ENCODE assay signal across 9 cellular contexts in the genomic region with DNA sequence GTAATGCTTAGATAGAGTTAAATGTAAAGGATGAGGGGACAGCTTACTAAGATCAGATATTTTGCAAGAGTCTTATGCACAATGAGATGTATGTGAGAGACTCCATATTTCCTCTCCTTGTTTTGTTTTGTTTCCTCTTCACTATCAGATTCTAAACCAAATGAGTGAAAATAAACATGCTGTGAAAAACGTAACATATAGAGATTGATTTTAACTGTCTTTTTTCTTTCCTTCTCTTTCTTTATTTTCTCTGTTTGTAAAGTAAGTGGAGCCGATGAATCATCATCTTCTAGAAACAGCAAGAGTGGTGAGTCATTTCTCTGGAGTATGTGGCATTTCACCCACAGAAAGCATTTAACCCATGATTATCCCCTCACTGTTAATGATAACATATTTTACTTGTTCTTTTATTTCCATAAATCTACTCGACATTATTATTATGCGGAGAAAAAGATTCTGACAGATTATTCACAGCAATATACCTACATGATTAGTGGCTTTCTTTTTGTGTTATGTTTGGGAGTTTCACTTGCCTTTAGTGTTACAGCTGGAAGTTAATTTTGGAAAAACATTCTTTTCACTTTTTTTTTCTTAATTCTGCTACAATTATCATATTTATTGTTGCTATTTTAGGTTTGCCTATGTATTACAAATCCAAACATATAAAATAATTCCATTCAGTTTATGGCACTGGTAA. TPM values are rescaled to one million over a fixed set of nuclear protein-coding genes. Genes with fewer than 3 reads are reported as not detected.
DNase-seq lines count a peak whose midpoint lies in the region; ATAC-seq and TF ChIP-seq lines count a peak whose summit lies in the region.
"Had no signal": no experiment of that assay in that cellular context is flagged by ENCODE, and none has a peak within 500 bp of the region (broad histone marks: within the 10 kb centered on the region; RNA-seq: fewer than 3 reads in every experiment).

No MANE protein-coding gene starts in this region.

- H4K20me1 ChIP-seq in IMR-90 (ENCODE audit: insufficient read depth, low read length), result 0 out of 2 replicates have a peak, but pooled peaks cover 6% of the 10 kb centered on the region
- H4K20me1 ChIP-seq in smooth muscle cell (ENCODE audit: low read depth), result peaks cover 21% of the 10 kb centered on the region

- H3K79me2 ChIP-seq in smooth muscle cell (ENCODE audit: low read depth), result peaks cover 35% of the 10 kb centered on the region

- H3K4me1 ChIP-seq in IMR-90 (ENCODE audit: control insufficient read depth, insufficient read depth, low read length) (peaks cover 5% of the 10 kb centered on the region), smooth muscle cell (ENCODE audit: low read depth) (peaks cover 18% of the 10 kb centered on the region)

- H3K4me1 Mint-ChIP-seq in activated CD8-positive, alpha-beta T cell treated with anti-CD3 and anti-CD28 coated beads for 36 hours (ENCODE audit: low read depth), result peaks cover 71% of the 10 kb centered on the region

- H3K14ac ChIP-seq in IMR-90 (replicated peaks; ENCODE audit: low read depth, low read length), result no peak overlapping the region

- peak overlapping the region; percentile 99 for H3K18ac ChIP-seq in IMR-90 (ENCODE audit: low read depth, low read length)

- peak overlapping the region; percentile 94 for H3K27ac Mint-ChIP-seq in activated CD8-positive, alpha-beta T cell treated with anti-CD3 and anti-CD28 coated beads for 36 hours

- H3K9ac ChIP-seq in IMR-90 (ENCODE audit: low read depth, low read length), result peak overlapping the region; percentile 15; the same call in 1 of the 2 replicates
- H3K9ac ChIP-seq in smooth muscle cell (ENCODE audit: low read depth), result peak overlapping the region; percentile 80

- peak overlapping the region; percentile 91 for H4K5ac ChIP-seq in IMR-90 (ENCODE audit: low read depth, low read length)

- H2BK120ac ChIP-seq in IMR-90 (ENCODE audit: low read depth, low read length), result peak overlapping the region; percentile 77

- H3K27me3 Mint-ChIP-seq in activated CD8-positive, alpha-beta T cell treated with anti-CD3 and anti-CD28 coated beads for 36 hours, result no peaks in the 10 kb centered on the region

- no peak overlapping the region for H2AK5ac ChIP-seq in IMR-90 (ENCODE audit: low read depth, low read length)

- peak overlapping the region; percentile 3; a peak in 1 of 4 replicates for H4K8ac ChIP-seq in IMR-90 (ENCODE audit: low read depth in 2 of 2, low read length in 2 of 2)

- H3K36me3 Mint-ChIP-seq in activated CD8-positive, alpha-beta T cell treated with anti-CD3 and anti-CD28 coated beads for 36 hours (ENCODE audit: low read depth), result peaks cover 2% of the 10 kb centered on the region

- H2AK9ac ChIP-seq in IMR-90 (replicated peaks; ENCODE audit: low read depth, low read length, poor library complexity), result no peak overlapping the region

- H2BK20ac ChIP-seq in IMR-90 (ENCODE audit: low read depth, low read length), result peak overlapping the region; percentile 76; the same call in 1 of the 2 replicates

- H3K9me1 ChIP-seq in IMR-90 (ENCODE audit: insufficient read depth, low read length), result no peaks in the 10 kb centered on the region; the same call in 1 of the 2 replicates

- in situ Hi-C loops in IMR-90 (cut with MboI; ENCODE audit: low sequenced_read_pairs), result no loop called here

- no peak overlapping the region; the same call in 1 of the 2 replicates for H3K56ac ChIP-seq in IMR-90 (ENCODE audit: extremely low read depth, insufficient read depth, low read length)

- H2AFZ ChIP-seq in IMR-90 (replicated peaks; ENCODE audit: low read length, poor library complexity), result no peak overlapping the region
- no peak overlapping the region for H2AFZ ChIP-seq in smooth muscle cell (ENCODE audit: low read depth)

- H4K91ac ChIP-seq in IMR-90 (ENCODE audit: insufficient read depth, low read depth, low read length), result no peak overlapping the region

- BruUV-seq in IMR-90 (replicated peaks; lab: Mats Ljungman, UMichigan), result no TSS peak

- H3F3A ChIP-seq in smooth muscle cell (ENCODE audit: low read depth), result peaks cover 41% of the 10 kb centered on the region

- dilution Hi-C loops in IMR-90 (cut with HindIII; ENCODE audit: low sequenced_read_pairs, unreplicated experiment), result no loop called here

- H3K27me3 ChIP-seq in IMR-90 (ENCODE audit: control insufficient read depth, insufficient read depth, low read length) (no peaks in the 10 kb centered on the region), smooth muscle cell (ENCODE audit: low read depth) (no peaks in the 10 kb centered on the region)

- H3K4me3 ChIP-seq in IMR-90 (ENCODE audit: insufficient read depth, low read depth, low read length), result peak overlapping the region; percentile 26; the same call in 1 of the 2 replicates
- H3K4me3 ChIP-seq in smooth muscle cell, result peak overlapping the region; percentile 32

- intact Hi-C loops in IMR-90 (cut with micrococcal nuclease), result no loop called here
- intact Hi-C loops in activated CD8-positive, alpha-beta T cell treated with anti-CD3 and anti-CD28 coated beads for 36 hours (cut with micrococcal nuclease), result loop anchor here (1.0 kb wide), 1 partner anchor 17 kb away; no protein-coding TSS in a partner anchor

- no peak for TF ChIP-seq POLR2A in IMR-90 (IDR thresholded peaks at IDR 0.05; ENCODE audit: low read depth, low read length)

- H3K9me3 ChIP-seq in IMR-90 (ENCODE audit: control insufficient read depth, insufficient read depth, low read length) (no peaks in the 10 kb centered on the region), smooth muscle cell (replicated peaks; ENCODE audit: low read depth) (no peaks in the 10 kb centered on the region)

- POLR2A ChIA-PET in IMR-90 (lab: Charles Lee; ENCODE audit: unreplicated experiment), result no interaction called here
- POLR2A ChIA-PET in activated CD8-positive, alpha-beta T cell treated with anti-CD3 and anti-CD28 coated beads for 36 hours (lab: Charles Lee), result interaction anchor here (0.6 kb wide), 1 partner anchor 241 kb away, joined by 3 read pairs; no protein-coding TSS in a partner anchor

- H2BK15ac ChIP-seq in IMR-90 (ENCODE audit: low read depth, low read length), result peak overlapping the region; percentile 41; the same call in 1 of the 3 replicates

- peak overlapping the region; percentile 71; the same call in 1 of the 2 replicates for H3K4ac ChIP-seq in IMR-90 (ENCODE audit: low read depth, low read length)

- peaks cover 0 to 9% of the 10 kb centered on the region in 2 experiments; a peak in 2 of 4 replicates for H3K79me1 ChIP-seq in IMR-90 (ENCODE audit: low read depth in 1 of 2, low read length in 2 of 2)

- ATAC-seq in GM21717 (IDR thresholded peaks at IDR 0.05; ENCODE audit: unreplicated experiment) (peak; percentile 70), IMR-90 (ENCODE audit: low read depth) (peak; percentile 56)
- ATAC-seq in activated CD8-positive, alpha-beta T cell treated with anti-CD3 and anti-CD28 coated beads for 36 hours, result peak; percentile 64

- peak overlapping the region; percentile 99 for H2BK5ac ChIP-seq in IMR-90 (ENCODE audit: low read depth, low read length, poor library complexity, severe bottlenecking)

- H3K4me2 ChIP-seq in IMR-90 (ENCODE audit: low read depth, low read length) (peak overlapping the region; percentile 99), smooth muscle cell (peak overlapping the region; percentile 96)

- DNase-seq in DMS 273 (lab: John Stamatoyannopoulos, UW; ENCODE audit: unreplicated experiment), result peak; percentile 11
- no peak for DNase-seq in DMS 273 treated with DMSO at 0.1 percent for 48 hours (lab: John Stamatoyannopoulos, UW)
- DNase-seq in IMR-90, result peak; percentile 92
- peak; percentile 42 for DNase-seq in activated CD8-positive, alpha-beta T cell treated with anti-CD3 and anti-CD28 coated beads for 36 hours
- peak; percentile 67 for DNase-seq in glomerular visceral epithelial cell (ENCODE audit: extremely low spot score)
- no peak for DNase-seq in smooth muscle cell (lab: John Stamatoyannopoulos, UW; ENCODE audit: unreplicated experiment)
- DNase-seq in stimulated activated naive CD4-positive, alpha-beta T cell treated with Interleukin-2 at 50 U/mL for 16 hours (lab: John Stamatoyannopoulos, UW), result no peak

- H3K36me3 ChIP-seq in IMR-90 (ENCODE audit: control insufficient read depth, insufficient read depth, low read length) (0 out of 2 replicates have a peak, but pooled peaks cover 2% of the 10 kb centered on the region), smooth muscle cell (ENCODE audit: low read depth) (no peaks in the 10 kb centered on the region)

- H3K9me3 Mint-ChIP-seq in activated CD8-positive, alpha-beta T cell treated with anti-CD3 and anti-CD28 coated beads for 36 hours, result no peaks in the 10 kb centered on the region

- CTCF ChIA-PET in IMR-90 (lab: Yijun Ruan, JAX), result interaction anchor here (0.7 kb wide), 2 partner anchors 23 to 43 kb away, joined by 3 read pairs; no protein-coding TSS in a partner anchor
- CTCF ChIA-PET in activated CD8-positive, alpha-beta T cell treated with anti-CD3 and anti-CD28 coated beads for 36 hours (lab: Charles Lee), result interaction anchor here (1.5 to 1.9 kb wide), 2 partner anchors 17 kb away, joined by 3 to 4 read pairs; no protein-coding TSS in a partner anchor

- WGBS in IMR-90 (ENCODE audit: extremely low coverage in 2 of 2, insufficient read length in 1 of 2), 2 experiments, result no CpG with 5 or more reads among the region's 4 CpGs
- WGBS in smooth muscle cell (ENCODE audit: low lambda C conversion rate), result 10% methylated on average over 4 of the region's 4 CpGs

- H3K4me3 Mint-ChIP-seq in activated CD8-positive, alpha-beta T cell treated with anti-CD3 and anti-CD28 coated beads for 36 hours, result peak overlapping the region; percentile 50

- TF ChIP-seq CTCF in IMR-90 (conservative IDR thresholded peaks at IDR 0.05; ENCODE audit: low read depth, low read length), result no peak
- TF ChIP-seq CTCF in activated CD8-positive, alpha-beta T cell treated with anti-CD3 and anti-CD28 coated beads for 36 hours (IDR thresholded peaks at IDR 0.05), result no peak
- TF ChIP-seq CTCF in smooth muscle cell (IDR thresholded peaks at IDR 0.05; ENCODE audit: borderline replicate concordance, insufficient read depth, poor library complexity, severe bottlenecking), result no peak

- H3K23ac ChIP-seq in IMR-90 (ENCODE audit: low read depth, low read length), result peak overlapping the region; percentile 61; the same call in 1 of the 2 replicates

- no peak for TF ChIP-seq RAD21 in IMR-90 (IDR thresholded peaks at IDR 0.05; ENCODE audit: low read length)

- H3K27ac ChIP-seq in IMR-90 (ENCODE audit: insufficient read depth, low read length) (peak overlapping the region; percentile 90; the same call in 1 of the 2 replicates), smooth muscle cell (ENCODE audit: low read depth) (peak overlapping the region; percentile 97)
- H3K27ac ChIP-seq: 22Rv1 had no signal

TF ChIP-seq in IMR-90, 13 proteins besides CTCF, POLR2A, EP300 and RAD21 (continues in another document):
- no peak for TF ChIP-seq SMC3 (IDR thresholded peaks at IDR 0.05; ENCODE audit: low read depth, low read length)

RNA-seq across cellular contexts. Expression of a gene that starts 2.1 kb away (rescaled TPM):
- 583 and 637 TPM in 2 replicates for total RNA-seq in IMR-90 (2012; rRNA removed)
- 465 and 520 TPM in 2 replicates for polyA plus RNA-seq in IMR-90 (2012; rRNA removed)
- 66.9 and 122 TPM in 2 replicates for polyA plus RNA-seq in IMR-90 (2012; cell fraction: cytosol; rRNA removed)
- 22.6 and 233 TPM in 2 replicates for polyA plus RNA-seq in IMR-90 (2012; cell fraction: nucleus; rRNA removed; ENCODE audit: low replicate concordance)
- 10 to 100 TPM; 33.5 to 36.5 TPM for total RNA-seq in activated CD8-positive, alpha-beta T cell treated with anti-CD3 and anti-CD28 coated beads for 36 hours
- 897 and 967 TPM in 2 replicates for total RNA-seq in smooth muscle cell
- polyA plus RNA-seq in smooth muscle cell, result 266 and 573 TPM in 2 replicates

Comparison
In these comparisons a context has a peak if more than half of its experiments do, and no peak if none do; other contexts are left out.
1. DNase-seq: peak in DMS 273 (single experiment), IMR-90 (single experiment), activated CD8-positive, alpha-beta T cell treated with anti-CD3 and anti-CD28 coated beads for 36 hours (single experiment) and glomerular visceral epithelial cell (single experiment); none in DMS 273 treated with DMSO at 0.1 percent for 48 hours (single experiment), smooth muscle cell (single experiment) and stimulated activated naive CD4-positive, alpha-beta T cell treated with Interleukin-2 at 50 U/mL for 16 hours (single experiment).
2. RNA of a gene that starts 2.1 kb away (total RNA-seq): 897 to 967 TPM in smooth muscle cell and 583 to 637 TPM in IMR-90; 33.5 to 36.5 TPM in activated CD8-positive, alpha-beta T cell treated with anti-CD3 and anti-CD28 coated beads for 36 hours; every median in the first group is over 10 times any median in the second.
3. Peak in every context shown above with its lines, with median percentiles within 50 percentile points of each other: ATAC-seq.